ENCODE assay signal across 15 cellular contexts in genomic region chr2:73822276-73822675, GRCh38. TPM values are rescaled to one million over a fixed set of nuclear protein-coding genes. Genes with fewer than 3 reads are reported as not detected.
A peak's percentile ranks its signal among the peaks of the same experiment; 100 is the strongest.
DNase-seq lines count a peak whose midpoint lies in the region; ATAC-seq lines count a peak whose summit lies in the region.
"Had no signal": no experiment of that assay in that cellular context is flagged by ENCODE, and none has a peak within 500 bp of the region (broad histone marks: within the 10 kb centered on the region; RNA-seq: fewer than 3 reads in every experiment).

No MANE protein-coding gene starts in this region.

- peak overlapping the region; percentile 75 for H3K27ac Mint-ChIP-seq in T-helper 17 cell
- H3K27ac Mint-ChIP-seq: CD8-positive, alpha-beta memory T cell had no signal

- ATAC-seq in GM18520 (IDR thresholded peaks at IDR 0.05; ENCODE audit: unreplicated experiment), result peak; percentile 65
- ATAC-seq in GM19463 (IDR thresholded peaks at IDR 0.05; ENCODE audit: unreplicated experiment), result peak; percentile 69
- peak; percentile 45 for ATAC-seq in HG03066 (IDR thresholded peaks at IDR 0.05; ENCODE audit: low read depth, unreplicated experiment)
- ATAC-seq in T-helper 17 cell, result no peak
- no peak for ATAC-seq in GM21515 (IDR thresholded peaks at IDR 0.05; ENCODE audit: unreplicated experiment)

- DNase-seq in T-helper 17 cell, result no peak
- no peak for DNase-seq in SHP77 (lab: John Stamatoyannopoulos, UW)
- no peak for DNase-seq in AG20443 (ENCODE audit: low spot score)
- DNase-seq: CD8-positive, alpha-beta memory T cell; kidney glomerular epithelial cell; MG63; SIG-M5; substantia nigra had no signal

- H3K36me3 Mint-ChIP-seq in T-helper 17 cell (ENCODE audit: low read depth), result no peaks in the 10 kb centered on the region
- H3K36me3 Mint-ChIP-seq: CD8-positive, alpha-beta memory T cell had no signal

- peaks cover 11% of the 10 kb centered on the region for H3K27me3 Mint-ChIP-seq in T-helper 17 cell
- H3K27me3 Mint-ChIP-seq: CD8-positive, alpha-beta memory T cell had no signal

- no peaks in the 10 kb centered on the region for H3K9me3 ChIP-seq in T-helper 17 cell (ENCODE audit: control insufficient read depth, low read length, poor library complexity, severe bottlenecking)
- H3K9me3 ChIP-seq: MG63 had no signal

- H3K4me3 Mint-ChIP-seq in T-helper 17 cell, result no peak overlapping the region
- H3K4me3 Mint-ChIP-seq: activated T-helper 1 cell treated with anti-CD3 and anti-CD28 coated beads, Interleukin-12 subunit alpha, Interleukin-12 subunit beta, Interleukin-2, Interleukin-4 antibody, amounts not matched to agents 30 ng/mL and 10 ng/mL and 1 ng/mL, durations not matched to agents 14 hours and 24 hours and 36 hours; CD8-positive, alpha-beta memory T cell had no signal

- peaks cover 8% of the 10 kb centered on the region for H3K4me1 Mint-ChIP-seq in T-helper 17 cell

RNA-seq across cellular contexts. Expression of gene STAMBP, which starts 6.5 kb away (rescaled TPM):
- total RNA-seq in T-helper 17 cell, result 10 to 100 TPM; 22.1 to 25.3 TPM

RNA-seq across cellular contexts. Expression of gene C2orf78, which starts 38.3 kb away (rescaled TPM):
- not detected for total RNA-seq in T-helper 17 cell
- total RNA-seq: activated T-helper 1 cell treated with anti-CD3 and anti-CD28 coated beads, Interleukin-12 subunit alpha, Interleukin-12 subunit beta, Interleukin-2, Interleukin-4 antibody, amounts not matched to agents 30 ng/mL and 10 ng/mL and 1 ng/mL, durations not matched to agents 14 hours and 24 hours and 36 hours; CD8-positive, alpha-beta memory T cell; glomerular endothelial cell; myocyte had no signal

RNA-seq across cellular contexts. Expression of gene DUSP11, which starts 42.4 kb away (rescaled TPM):
- total RNA-seq in T-helper 17 cell, result 10 to 100 TPM; 35.6 to 44.9 TPM

Comparison
In these comparisons a context has a peak if more than half of its experiments do, and no peak if none do; other contexts are left out.
1. ATAC-seq: peak in GM18520 (single experiment), GM19463 (single experiment) and HG03066 (single experiment); none in T-helper 17 cell (single experiment) and GM21515 (single experiment).